In the genomic region with DNA sequence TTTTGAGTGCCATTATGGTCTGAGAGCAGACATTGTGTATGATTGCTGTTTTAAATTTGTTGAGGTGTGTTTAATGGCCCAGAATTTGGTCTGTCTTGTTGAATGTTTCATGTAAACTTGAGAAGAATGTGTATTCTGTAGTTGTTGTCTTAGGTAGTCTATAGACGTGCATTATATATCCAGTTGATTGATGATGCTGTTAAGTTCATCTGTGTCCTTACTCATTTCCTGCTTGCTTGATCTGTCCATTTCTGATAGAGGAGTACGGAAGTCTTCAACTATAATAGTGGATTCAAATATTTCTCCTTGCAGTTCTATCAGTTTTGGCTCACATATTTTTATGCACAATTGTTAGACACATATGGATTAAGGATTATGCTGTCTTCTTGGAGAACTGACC, we compare ENCODE assay signal across 21 cellular contexts.
"Had no signal": no experiment of that assay in that cellular context is flagged by ENCODE, and none has a peak within 500 bp of the region (broad histone marks: within the 10 kb centered on the region; RNA-seq: fewer than 3 reads in every experiment).

No MANE protein-coding gene starts in this region.

- ATAC-seq: activated naive CD4-positive, alpha-beta T cell treated with anti-CD3 and anti-CD28 coated beads, Interleukin-2, amount 50 U/mL, for 72 hours; effector memory CD8-positive, alpha-beta T cell; gastrocnemius medialis; pancreas; right cardiac atrium; T-helper 17 cell; upper lobe of right lung had no signal

- H3K27ac Mint-ChIP-seq: activated naive CD4-positive, alpha-beta T cell treated with anti-CD3 and anti-CD28 coated beads, Interleukin-2, amount 50 U/mL, for 72 hours; nephron; stimulated activated naive CD8-positive, alpha-beta T cell treated with anti-CD3 and anti-CD28 coated beads, Interleukin-15, Interleukin-2, amounts not matched to agents 100 ng/mL and 50 ng/mL, for 24 hours; T-helper 17 cell had no signal

- H3K9me3 Mint-ChIP-seq: central memory CD8-positive, alpha-beta T cell; effector memory CD8-positive, alpha-beta T cell; stimulated activated naive CD8-positive, alpha-beta T cell treated with anti-CD3 and anti-CD28 coated beads, Interleukin-15, Interleukin-2, amounts not matched to agents 100 ng/mL and 50 ng/mL, for 24 hours had no signal

- H3K4me3 Mint-ChIP-seq: central memory CD8-positive, alpha-beta T cell; effector memory CD8-positive, alpha-beta T cell; nephron; stimulated activated naive CD8-positive, alpha-beta T cell treated with anti-CD3 and anti-CD28 coated beads, Interleukin-15, Interleukin-2, amounts not matched to agents 100 ng/mL and 50 ng/mL, for 24 hours; T-helper 17 cell had no signal

- DNase-seq: activated CD4-positive, alpha-beta T cell treated with anti-CD3 and anti-CD28 coated beads for 1 hour; activated gamma-delta T cell treated with Interleukin-2 at 50 U/mL for 16 hours; activated T-cell treated with anti-CD3 and anti-CD28 coated beads, Interleukin-2, amount 50 U/mL, for 1 hour; dorsolateral prefrontal cortex; effector memory CD8-positive, alpha-beta T cell; gastrocnemius medialis; hippocampal formation; left ventricle myocardium inferior; midbrain; pancreas; right cardiac atrium; stimulated activated CD4-positive, alpha-beta T cell treated with anti-CD3 and anti-CD28 coated beads, Interleukin-12 subunit alpha, Interleukin-12 subunit beta, amount 100 ng/mL, for 4 hours; stimulated activated CD4-positive, alpha-beta T cell treated with anti-CD3 and anti-CD28 coated beads, Interleukin-4, amount 100 ng/mL, for 4 hours; substantia nigra; T-helper 17 cell; thyroid gland; upper lobe of right lung had no signal

- H3K27me3 Mint-ChIP-seq: central memory CD8-positive, alpha-beta T cell; effector memory CD8-positive, alpha-beta T cell; stimulated activated naive CD8-positive, alpha-beta T cell treated with anti-CD3 and anti-CD28 coated beads, Interleukin-15, Interleukin-2, amounts not matched to agents 100 ng/mL and 50 ng/mL, for 24 hours; T-helper 17 cell had no signal
